Comparison of ENCODE assay signal across 25 cellular contexts in genomic region chr1:41461790-41462679, GRCh38. TPM values are rescaled to one million over a fixed set of nuclear protein-coding genes. Genes with fewer than 3 reads are reported as not detected.
DNase-seq lines count a peak whose midpoint lies in the region; FAIRE-seq and TF ChIP-seq lines count a peak whose summit lies in the region.
"Had no signal": no experiment of that assay in that cellular context is flagged by ENCODE, and none has a peak within 500 bp of the region (broad histone marks: within the 10 kb centered on the region; RNA-seq: fewer than 3 reads in every experiment).

No MANE protein-coding gene starts in this region.

- no peak overlapping the region for H3K4me3 Mint-ChIP-seq in immature natural killer cell
- H3K4me3 Mint-ChIP-seq: activated CD4-positive, alpha-beta T cell treated with anti-CD3 and anti-CD28 coated beads, Interleukin-2, amount 10 ng/mL, durations not matched to agents 7 days and 5 days; activated naive CD4-positive, alpha-beta T cell treated with anti-CD3 and anti-CD28 coated beads, Interleukin-2, amount 10 ng/mL, durations not matched to agents 7 days and 5 days; CD14-positive monocyte; neural progenitor cell had no signal

- no peaks in the 10 kb centered on the region for H3K9me3 ChIP-seq in hepatocyte (ENCODE audit: low read depth)
- H3K9me3 ChIP-seq in small intestine (ENCODE audit: control insufficient read depth, low read depth): no peaks in the 10 kb centered on the region
- H3K9me3 ChIP-seq: HAP-1, heart left ventricle had no signal

- H3K79me2 ChIP-seq in hepatocyte: no peaks in the 10 kb centered on the region

- H3K4me1 Mint-ChIP-seq in immature natural killer cell: no peaks in the 10 kb centered on the region
- H3K4me1 Mint-ChIP-seq: activated CD4-positive, alpha-beta T cell treated with anti-CD3 and anti-CD28 coated beads, Interleukin-2, amount 10 ng/mL, durations not matched to agents 7 days and 5 days; activated naive CD4-positive, alpha-beta T cell treated with anti-CD3 and anti-CD28 coated beads, Interleukin-2, amount 10 ng/mL, durations not matched to agents 7 days and 5 days; CD14-positive monocyte had no signal

- H3K27ac Mint-ChIP-seq in immature natural killer cell: no peak overlapping the region
- H3K27ac Mint-ChIP-seq: activated CD4-positive, alpha-beta T cell treated with anti-CD3 and anti-CD28 coated beads, Interleukin-2, amount 10 ng/mL, durations not matched to agents 7 days and 5 days; activated naive CD4-positive, alpha-beta T cell treated with anti-CD3 and anti-CD28 coated beads, Interleukin-2, amount 10 ng/mL, durations not matched to agents 7 days and 5 days; CD14-positive monocyte; neural progenitor cell had no signal

- no peak for TF ChIP-seq POLR2A in GM12891 (IDR thresholded peaks at IDR 0.05; ENCODE audit: low read depth, low read length)

- no peak overlapping the region for H3K4me3 ChIP-seq in hepatocyte
- H3K4me3 ChIP-seq in small intestine (ENCODE audit: low read depth in 1 of 2, low read length in 2 of 2): no peak overlapping the region
- H3K4me3 ChIP-seq: HAP-1, heart left ventricle, neural progenitor cell had no signal

- H2AFZ ChIP-seq in hepatocyte: no peak overlapping the region
- H2AFZ ChIP-seq: neural progenitor cell had no signal

- H3K4me1 ChIP-seq in hepatocyte (ENCODE audit: insufficient read depth) (peaks cover 20% of the 10 kb centered on the region), small intestine (ENCODE audit: control insufficient read depth in 2 of 2, insufficient read depth in 1 of 2, low read depth in 1 of 2, low read length in 1 of 2) (peaks cover 0 to 2% of the 10 kb centered on the region in 2 donors)

- H3K27me3 ChIP-seq in hepatocyte (no peaks in the 10 kb centered on the region), small intestine (ENCODE audit: control insufficient read depth in 2 of 2, insufficient read depth in 2 of 2, low read length in 2 of 2) (no peaks in the 10 kb centered on the region)
- H3K27me3 ChIP-seq: brain microvascular endothelial cell, neural progenitor cell had no signal

- H3K36me3 ChIP-seq in hepatocyte (replicated peaks; ENCODE audit: insufficient read depth, low read depth): no peaks in the 10 kb centered on the region
- no peaks in the 10 kb centered on the region for H3K36me3 ChIP-seq in small intestine (ENCODE audit: control insufficient read depth in 2 of 2, insufficient read depth in 2 of 2, low read length in 2 of 2)
- H3K36me3 ChIP-seq: brain microvascular endothelial cell, HAP-1, heart left ventricle, neural progenitor cell had no signal

- CTCF ChIA-PET in RWPE1 (lab: Yijun Ruan, JAX): interaction anchor here (0.7 kb wide), 1 partner anchor 1196 kb away, joined by 4 read pairs; no protein-coding TSS in a partner anchor

- WGBS in hepatocyte (ENCODE audit: low lambda C conversion rate, missing lambda C conversion rate): 75% methylated on average over 4 of the region's 4 CpGs
- WGBS in small intestine, 3 donors: 31 to 48% (median 36%) methylated on average over 4 of the region's 4 CpGs

- H3K27ac ChIP-seq in RWPE1: peak overlapping the region; percentile 72
- no peak overlapping the region for H3K27ac ChIP-seq in hepatocyte
- H3K27ac ChIP-seq in small intestine (ENCODE audit: low read depth in 1 of 2, low read length in 1 of 2): peak overlapping the region; percentile 19 to 50
- H3K27ac ChIP-seq: brain microvascular endothelial cell, heart left ventricle, neural progenitor cell had no signal

- H3K27me3 Mint-ChIP-seq in immature natural killer cell (ENCODE audit: low read depth in 3 of 3): peaks cover 4 to 14% (median 5%) of the 10 kb centered on the region in 3 donors

- no peaks in the 10 kb centered on the region for H3K9me2 ChIP-seq in hepatocyte (replicated peaks; ENCODE audit: insufficient read depth)

- no peaks in the 10 kb centered on the region for H3K36me3 Mint-ChIP-seq in immature natural killer cell
- H3K36me3 Mint-ChIP-seq: activated naive CD4-positive, alpha-beta T cell treated with anti-CD3 and anti-CD28 coated beads, Interleukin-2, amount 10 ng/mL, durations not matched to agents 7 days and 5 days; CD14-positive monocyte; neural progenitor cell had no signal

- DNase-seq in NCI-H2196 (lab: John Stamatoyannopoulos, UW; ENCODE audit: unreplicated experiment) (peak; percentile 42), NCI-H2196 treated with DMSO at 0.1 percent for 48 hours (lab: John Stamatoyannopoulos, UW; ENCODE audit: unreplicated experiment) (no peak), RWPE1 (ENCODE audit: low spot score) (no peak), hepatocyte (ENCODE audit: low spot score) (peak; percentile 32), small intestine (peak; percentile 96), H4 (ENCODE audit: low spot score) (no peak), GM12891 (ENCODE audit: insufficient read length, low spot score) (no peak), immature natural killer cell (no peak)
- DNase-seq: activated CD4-positive, alpha-beta T cell treated with anti-CD3 and anti-CD28 coated beads, Interleukin-2, amount 10 ng/mL, durations not matched to agents 7 days and 5 days; activated naive CD4-positive, alpha-beta T cell treated with anti-CD3 and anti-CD28 coated beads, Interleukin-2, amount 10 ng/mL, durations not matched to agents 7 days and 5 days; brain microvascular endothelial cell; erythroblast; midbrain; retina; stimulated activated naive CD8-positive, alpha-beta T cell treated with anti-CD3 and anti-CD28 coated beads, Interleukin-15, Interleukin-2, amounts not matched to agents 100 U/mL and 50 U/mL, for 24 hours had no signal

- no peak overlapping the region for H3K4me2 ChIP-seq in hepatocyte
- H3K4me2 ChIP-seq: neural progenitor cell had no signal

- H4K20me1 ChIP-seq in hepatocyte (ENCODE audit: insufficient read depth, poor library complexity, severe bottlenecking): no peaks in the 10 kb centered on the region

- POLR2A ChIA-PET in RWPE1 (lab: Yijun Ruan, JAX; ENCODE audit: low non-redundant PET): no interaction called here

- H3K9me3 Mint-ChIP-seq in immature natural killer cell: no peaks in the 10 kb centered on the region
- H3K9me3 Mint-ChIP-seq: activated CD4-positive, alpha-beta T cell treated with anti-CD3 and anti-CD28 coated beads, Interleukin-2, amount 10 ng/mL, durations not matched to agents 7 days and 5 days; activated naive CD4-positive, alpha-beta T cell treated with anti-CD3 and anti-CD28 coated beads, Interleukin-2, amount 10 ng/mL, durations not matched to agents 7 days and 5 days; neural progenitor cell had no signal

- no peak for FAIRE-seq in small intestine (lab: Jason Lieb, UNC)
- no peak for FAIRE-seq in GM12891 (lab: Jason Lieb, UNC)
- FAIRE-seq: islet of Langerhans, RCC 7860, TTC549 had no signal

- no peak for TF ChIP-seq CTCF in RWPE1 (conservative IDR thresholded peaks at IDR 0.05; ENCODE audit: low read depth)
- TF ChIP-seq CTCF in hepatocyte (IDR thresholded peaks at IDR 0.05; ENCODE audit: poor library complexity): no peak

TF ChIP-seq in GM12891, 5 proteins besides CTCF, POLR2A, EP300 and RAD21:
- TF ChIP-seq POU2F2 (IDR thresholded peaks at IDR 0.05; ENCODE audit: low read depth, low read length): no peak
- no peak for TF ChIP-seq PAX5 (IDR thresholded peaks at IDR 0.05; ENCODE audit: insufficient read depth, low read length, severe bottlenecking)
- TF ChIP-seq SPI1 (IDR thresholded peaks at IDR 0.05; ENCODE audit: low read depth, low read length): no peak
- TF ChIP-seq TAF1 (IDR thresholded peaks at IDR 0.05; ENCODE audit: low read depth, low read length): no peak
- TF ChIP-seq POLR2AphosphoS5 (IDR thresholded peaks at IDR 0.05; ENCODE audit: low read depth, low read length): no peak

RNA-seq across cellular contexts. Expression of gene EDN2, which starts 22.4 kb away (rescaled TPM):
- 0.36 and 0.40 TPM in 2 replicates for total RNA-seq in hepatocyte
- polyA plus RNA-seq in hepatocyte: 2.3 and 2.7 TPM in 2 replicates
- polyA plus RNA-seq in small intestine: 10 to 100 TPM in 2 of 3 donors, 1 to 10 TPM in 1; 5.5 to 22.8 (median 13.5) TPM
- total RNA-seq in H4 (2014; rRNA removed; shearing (Covaris generic)): 0.50 TPM in 1 of 2 replicates, not detected in the other
- polyA plus RNA-seq in GM12891 (2012; ENCODE audit: low read depth, missing spikeins): 0.37 TPM
- not detected for polyA plus RNA-seq in immature natural killer cell
- total RNA-seq: activated CD4-positive, alpha-beta T cell treated with anti-CD3 and anti-CD28 coated beads, Interleukin-2, amount 10 ng/mL, durations not matched to agents 7 days and 5 days; dermis microvascular lymphatic vessel endothelial cell; LHCN-M2; NCI-H460 had no signal
- polyA plus RNA-seq: CD14-positive monocyte had no signal

Comparison
In these comparisons a context has a peak if more than half of its experiments do, and no peak if none do; other contexts are left out.
1. DNase-seq: peak in NCI-H2196 (single experiment), hepatocyte (single experiment) and small intestine (single experiment); none in NCI-H2196 treated with DMSO at 0.1 percent for 48 hours (single experiment), RWPE1 (single experiment), H4 (single experiment), GM12891 (single experiment) and immature natural killer cell (0 of 3).